16 cellular contexts compared by ENCODE assay signal in genomic region chr17:10052414-10052813, GRCh38.
A peak's percentile ranks its signal among the peaks of the same experiment; 100 is the strongest.
DNase-seq lines count a peak whose midpoint lies in the region; ATAC-seq and TF ChIP-seq lines count a peak whose summit lies in the region.
"Had no signal": no experiment of that assay in that cellular context is flagged by ENCODE, and none has a peak within 500 bp of the region (broad histone marks: within the 10 kb centered on the region; RNA-seq: fewer than 3 reads in every experiment).

No MANE protein-coding gene starts in this region.

- H3K9ac ChIP-seq in neural progenitor cell, result no peak overlapping the region

- H3K9me3 ChIP-seq in neural progenitor cell (ENCODE audit: low read depth) (no peaks in the 10 kb centered on the region), HAP-1 (no peaks in the 10 kb centered on the region)

- H3K4me3 Mint-ChIP-seq in neural progenitor cell, result no peak overlapping the region
- H3K4me3 Mint-ChIP-seq: GM23338 had no signal

- no peaks in the 10 kb centered on the region for H3K4me1 ChIP-seq in neural progenitor cell
- H3K4me1 ChIP-seq in HAP-1, result no peaks in the 10 kb centered on the region

- peak; percentile 56 for ATAC-seq in GM18909 (IDR thresholded peaks at IDR 0.05; ENCODE audit: poor library complexity, unreplicated experiment)
- peak; percentile 45 for ATAC-seq in HG02852 (IDR thresholded peaks at IDR 0.05; ENCODE audit: unreplicated experiment)
- ATAC-seq: GM23338 had no signal

- no peaks in the 10 kb centered on the region for H3K36me3 ChIP-seq in neural progenitor cell
- H3K36me3 ChIP-seq in HAP-1 (replicated peaks), result no peaks in the 10 kb centered on the region

- no peak for TF ChIP-seq CTCF in neural progenitor cell (IDR thresholded peaks at IDR 0.05)

- H3K4me1 Mint-ChIP-seq in neural progenitor cell, result peaks cover 7% of the 10 kb centered on the region

- H3F3A ChIP-seq in neural progenitor cell (ENCODE audit: low read depth), result no peaks in the 10 kb centered on the region

- in situ Hi-C loops in HAP-1 (cut with MboI; ENCODE audit: low sequenced_read_pairs), result no loop called here

- H3K27me3 Mint-ChIP-seq in neural progenitor cell (ENCODE audit: insufficient read depth, low read depth), result peaks cover 4% of the 10 kb centered on the region

- peak overlapping the region; percentile 30; the same call in 1 of the 2 replicates for H3K4me3 ChIP-seq in GM08714 (ENCODE audit: low read length)
- no peak overlapping the region for H3K4me3 ChIP-seq in neural progenitor cell
- no peak overlapping the region for H3K4me3 ChIP-seq in HAP-1
- H3K4me3 ChIP-seq: GM23338 had no signal

- H3K27ac Mint-ChIP-seq in neural progenitor cell, result no peak overlapping the region
- H3K27ac Mint-ChIP-seq: GM23338, progenitor cell of endocrine pancreas had no signal

- DNase-seq in left kidney (ENCODE audit: low read depth, low spot score), result peak; percentile 39
- no peak for DNase-seq in NCI-H2171 (lab: John Stamatoyannopoulos, UW)
- no peak for DNase-seq in cerebellar cortex (ENCODE audit: low spot score)
- DNase-seq in neural progenitor cell (ENCODE audit: low spot score), result no peak
- DNase-seq in HAP-1 (ENCODE audit: low spot score in 2 of 2), result no peak
- DNase-seq: amniotic stem cell, DMS79, IMR-90, NCI-H146, NCI-H510A, SW 1271 had no signal

- no peak overlapping the region for H3K4me2 ChIP-seq in neural progenitor cell
- H3K4me2 ChIP-seq: GM23338 had no signal

- no peaks in the 10 kb centered on the region for H3K36me3 Mint-ChIP-seq in neural progenitor cell

- no peaks in the 10 kb centered on the region for H3K9me3 Mint-ChIP-seq in neural progenitor cell

- no peak overlapping the region for H2AFZ ChIP-seq in neural progenitor cell (replicated peaks)
- H2AFZ ChIP-seq: GM23338 had no signal

- no peaks in the 10 kb centered on the region for H4K20me1 ChIP-seq in neural progenitor cell (ENCODE audit: low read depth)

- H3K79me2 ChIP-seq in neural progenitor cell (ENCODE audit: low read depth), result no peaks in the 10 kb centered on the region

- H3K27ac ChIP-seq in neural progenitor cell, result no peak overlapping the region

- no peaks in the 10 kb centered on the region for H3K27me3 ChIP-seq in neural progenitor cell
- H3K27me3 ChIP-seq in HAP-1 (ENCODE audit: low read depth), result no peaks in the 10 kb centered on the region
